Comparison of ENCODE assay signal across 16 cellular contexts in the genomic region with DNA sequence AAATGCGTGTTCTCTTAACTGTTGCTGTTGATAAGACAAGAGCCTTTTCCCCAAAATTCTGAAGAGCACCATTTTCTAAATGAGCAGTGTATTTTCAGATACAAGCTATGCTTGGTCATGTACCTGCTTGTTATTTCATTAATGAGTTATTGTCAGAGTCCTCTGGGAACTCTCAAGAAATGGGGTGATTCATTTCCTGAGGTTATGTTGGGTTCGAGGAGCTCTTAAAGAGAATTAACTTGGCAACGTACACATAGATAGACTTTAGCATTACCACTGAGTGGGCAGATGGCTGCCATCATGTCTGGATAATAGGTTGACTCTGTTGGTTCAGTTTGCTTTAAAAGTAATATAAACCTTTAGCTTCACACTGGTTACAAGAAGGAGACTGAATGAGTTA.
A peak's percentile ranks its signal among the peaks of the same experiment; 100 is the strongest.
DNase-seq lines count a peak whose midpoint lies in the region; ATAC-seq lines count a peak whose summit lies in the region.
"Had no signal": no experiment of that assay in that cellular context is flagged by ENCODE, and none has a peak within 500 bp of the region (broad histone marks: within the 10 kb centered on the region; RNA-seq: fewer than 3 reads in every experiment).

No MANE protein-coding gene starts in this region.

- no peak overlapping the region for H3K4me3 Mint-ChIP-seq in activated T-cell treated with anti-CD3 and anti-CD28 coated beads, Interleukin-2, amount 50 U/mL, for 4 hours
- no peak overlapping the region for H3K4me3 Mint-ChIP-seq in activated naive CD8-positive, alpha-beta T cell treated with anti-CD3 and anti-CD28 coated beads, Interleukin-2, amount 50 U/mL, for 24 hours
- H3K4me3 Mint-ChIP-seq in natural killer cell treated with Interleukin-12 subunit alpha and Interleukin-12 subunit beta and Interleukin-15 and Interleukin-18, amount 100 ng/mL, for 72 hours: peak overlapping the region; percentile 30

- peak overlapping the region; percentile 69 for H3K27ac Mint-ChIP-seq in activated naive CD8-positive, alpha-beta T cell treated with anti-CD3 and anti-CD28 coated beads, Interleukin-2, amount 50 U/mL, for 24 hours
- peak overlapping the region; percentile 32 to 86 for H3K27ac Mint-ChIP-seq in natural killer cell treated with Interleukin-12 subunit alpha and Interleukin-12 subunit beta and Interleukin-15 and Interleukin-18, amount 100 ng/mL, for 72 hours

- H3K27me3 Mint-ChIP-seq in activated T-cell treated with anti-CD3 and anti-CD28 coated beads, Interleukin-2, amount 50 U/mL, for 4 hours (ENCODE audit: low read depth): no peaks in the 10 kb centered on the region
- no peaks in the 10 kb centered on the region for H3K27me3 Mint-ChIP-seq in activated naive CD8-positive, alpha-beta T cell treated with anti-CD3 and anti-CD28 coated beads, Interleukin-2, amount 50 U/mL, for 24 hours
- H3K27me3 Mint-ChIP-seq in natural killer cell treated with Interleukin-12 subunit alpha and Interleukin-12 subunit beta and Interleukin-15 and Interleukin-18, amount 100 ng/mL, for 72 hours: no peaks in the 10 kb centered on the region

- DNase-seq in activated T-cell treated with anti-CD3 and anti-CD28 coated beads, Interleukin-2, amount 50 U/mL, for 4 hours: no peak
- DNase-seq in activated T-cell treated with anti-CD3 and anti-CD28 coated beads for 4 hours (no peak), NCI-H1092 treated with DMSO at 0.1 percent for 48 hours (lab: John Stamatoyannopoulos, UW) (peak; percentile 82), Ammon's horn (ENCODE audit: low spot score) (no peak), NCI-H2029 treated with DMSO at 0.1 percent for 48 hours (lab: John Stamatoyannopoulos, UW) (no peak)
- DNase-seq in activated naive CD8-positive, alpha-beta T cell treated with anti-CD3 and anti-CD28 coated beads, Interleukin-2, amount 50 U/mL, for 24 hours: no peak
- DNase-seq in natural killer cell treated with Interleukin-12 subunit alpha and Interleukin-12 subunit beta and Interleukin-15 and Interleukin-18, amount 100 ng/mL, for 72 hours (ENCODE audit: low spot score): no peak
- DNase-seq: Calu3; esophagus squamous epithelium; kidney glomerular epithelial cell; NCI-H1048; NCI-H510A treated with DMSO at 0.1 percent for 48 hours; occipital lobe; stimulated activated CD4-positive, alpha-beta T cell treated with anti-CD3 and anti-CD28 coated beads, Interleukin-4, amount 100 ng/mL, for 4 hours; T-helper 1 cell had no signal

- ATAC-seq in activated T-cell treated with anti-CD3 and anti-CD28 coated beads, Interleukin-2, amount 50 U/mL, for 4 hours: peak; percentile 41 to 58
- ATAC-seq in activated naive CD8-positive, alpha-beta T cell treated with anti-CD3 and anti-CD28 coated beads, Interleukin-2, amount 50 U/mL, for 24 hours: peak; percentile 79
- no peak for ATAC-seq in natural killer cell treated with Interleukin-12 subunit alpha and Interleukin-12 subunit beta and Interleukin-15 and Interleukin-18, amount 100 ng/mL, for 72 hours
- ATAC-seq in GM21576 (IDR thresholded peaks at IDR 0.05; ENCODE audit: unreplicated experiment): no peak

- peaks cover 52% of the 10 kb centered on the region for H3K36me3 Mint-ChIP-seq in activated T-cell treated with anti-CD3 and anti-CD28 coated beads, Interleukin-2, amount 50 U/mL, for 4 hours (ENCODE audit: insufficient read depth)
- peaks cover 44% of the 10 kb centered on the region for H3K36me3 Mint-ChIP-seq in activated naive CD8-positive, alpha-beta T cell treated with anti-CD3 and anti-CD28 coated beads, Interleukin-2, amount 50 U/mL, for 24 hours (ENCODE audit: low read depth)
- H3K36me3 Mint-ChIP-seq in natural killer cell treated with Interleukin-12 subunit alpha and Interleukin-12 subunit beta and Interleukin-15 and Interleukin-18, amount 100 ng/mL, for 72 hours: peaks cover 5% of the 10 kb centered on the region

- H3K9me3 Mint-ChIP-seq in activated T-cell treated with anti-CD3 and anti-CD28 coated beads, Interleukin-2, amount 50 U/mL, for 4 hours: no peaks in the 10 kb centered on the region
- H3K9me3 Mint-ChIP-seq in activated naive CD8-positive, alpha-beta T cell treated with anti-CD3 and anti-CD28 coated beads, Interleukin-2, amount 50 U/mL, for 24 hours: no peaks in the 10 kb centered on the region
- no peaks in the 10 kb centered on the region for H3K9me3 Mint-ChIP-seq in natural killer cell treated with Interleukin-12 subunit alpha and Interleukin-12 subunit beta and Interleukin-15 and Interleukin-18, amount 100 ng/mL, for 72 hours

- H3K4me1 Mint-ChIP-seq in activated T-cell treated with anti-CD3 and anti-CD28 coated beads, Interleukin-2, amount 50 U/mL, for 4 hours (ENCODE audit: low read depth): peaks cover 64% of the 10 kb centered on the region
- H3K4me1 Mint-ChIP-seq in activated naive CD8-positive, alpha-beta T cell treated with anti-CD3 and anti-CD28 coated beads, Interleukin-2, amount 50 U/mL, for 24 hours: peaks cover 71% of the 10 kb centered on the region
- peaks cover 33 to 42% of the 10 kb centered on the region in 2 donors for H3K4me1 Mint-ChIP-seq in natural killer cell treated with Interleukin-12 subunit alpha and Interleukin-12 subunit beta and Interleukin-15 and Interleukin-18, amount 100 ng/mL, for 72 hours (ENCODE audit: low read depth in 2 of 2)

Comparison
In these comparisons a context has a peak if more than half of its experiments do, and no peak if none do; other contexts are left out.
1. ATAC-seq: peak in activated T-cell treated with anti-CD3 and anti-CD28 coated beads, Interleukin-2, amount 50 U/mL, for 4 hours (2 of 2) and activated naive CD8-positive, alpha-beta T cell treated with anti-CD3 and anti-CD28 coated beads, Interleukin-2, amount 50 U/mL, for 24 hours (single experiment); none in natural killer cell treated with Interleukin-12 subunit alpha and Interleukin-12 subunit beta and Interleukin-15 and Interleukin-18, amount 100 ng/mL, for 72 hours (0 of 2) and GM21576 (single experiment).